Comparison of ENCODE assay signal across 9 cellular contexts in the genomic region with DNA sequence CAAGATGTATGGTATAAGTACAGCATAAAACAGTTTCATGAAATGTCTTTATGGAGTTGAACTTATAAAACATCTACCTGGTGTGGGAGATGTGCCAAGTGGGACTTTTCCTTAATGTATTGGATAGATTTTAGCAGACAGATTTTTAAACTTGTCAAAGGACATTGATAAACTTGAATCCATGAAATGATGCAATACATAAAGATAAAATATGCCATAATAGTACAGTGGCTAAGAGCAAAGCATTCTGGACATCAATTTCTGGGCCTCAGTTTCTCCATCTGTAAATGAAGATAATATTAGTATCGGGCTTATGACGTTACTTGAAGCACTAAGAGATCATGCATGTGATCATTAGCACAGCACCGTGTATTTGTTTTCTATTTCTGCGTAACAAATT. TPM values are rescaled to one million over a fixed set of nuclear protein-coding genes. Genes with fewer than 3 reads are reported as not detected.
"Had no signal": no experiment of that assay in that cellular context is flagged by ENCODE, and none has a peak within 500 bp of the region (broad histone marks: within the 10 kb centered on the region; RNA-seq: fewer than 3 reads in every experiment).

No MANE protein-coding gene starts in this region.

- ATAC-seq: K562 had no signal

- H3K27ac ChIP-seq: HL-60, KMS-11 had no signal

- H3K4me3 ChIP-seq: K562 had no signal

- H3K9ac ChIP-seq: KMS-11 had no signal

- FAIRE-seq: HTR-8/SVneo, K562 had no signal

- H3K4me2 ChIP-seq: KMS-11 had no signal

- DNase-seq: KBM-7, KG1 had no signal

RNA-seq across cellular contexts. Expression of gene NKX2-1, which starts 45.4 kb away (rescaled TPM):
- total RNA-seq: HT-29, HT1080 had no signal
- polyA plus RNA-seq: IgD-negative memory B cell, K562 had no signal
